In the genomic region with DNA sequence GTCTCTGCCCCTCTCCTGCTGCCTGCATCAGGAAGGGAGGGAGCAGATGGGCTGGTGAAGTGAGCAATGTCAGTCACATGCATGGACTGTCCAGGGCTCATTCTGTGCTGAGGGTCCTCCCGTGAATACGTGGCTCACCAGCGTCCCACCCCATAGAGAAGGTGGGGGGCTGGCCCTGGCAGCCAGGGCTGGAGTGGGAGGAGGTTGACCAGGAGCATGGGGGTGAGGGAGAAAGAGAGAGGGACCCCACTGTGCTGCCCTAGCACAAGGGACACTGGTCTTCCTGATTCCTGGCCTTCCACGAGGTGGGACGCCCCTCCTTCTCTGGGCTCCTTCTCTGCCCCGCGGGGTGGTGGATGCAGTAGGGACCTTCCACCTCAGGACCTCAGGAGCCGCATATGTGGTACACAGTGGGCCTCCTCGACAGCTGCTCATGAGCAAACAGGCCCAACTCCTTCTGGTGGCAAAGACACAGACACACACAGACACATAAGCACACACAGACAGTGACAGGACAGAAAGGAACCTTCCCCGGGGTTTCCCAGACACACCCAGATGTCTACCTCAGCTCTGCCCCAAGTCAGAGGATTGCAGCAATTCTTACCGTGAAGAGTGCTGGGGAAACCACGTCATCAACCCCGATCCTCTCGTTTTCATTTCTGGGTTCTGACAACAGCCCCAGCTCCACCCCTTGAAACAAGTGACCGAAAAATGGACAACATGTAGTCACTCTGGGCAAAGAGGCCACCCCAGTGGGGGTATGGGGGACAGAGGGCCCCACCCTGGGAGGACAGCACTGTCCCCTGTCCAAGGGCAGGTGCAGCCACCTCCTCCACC, we compare ENCODE assay signal across 8 cellular contexts. TPM values are rescaled to one million over a fixed set of nuclear protein-coding genes. Genes with fewer than 3 reads are reported as not detected.
DNase-seq lines count a peak whose midpoint lies in the region; ATAC-seq, FAIRE-seq and TF ChIP-seq lines count a peak whose summit lies in the region.

No MANE protein-coding gene starts in this region.

- DNase-seq in GM12892 (ENCODE audit: insufficient read length) (peak; percentile 87), SIG-M5 (lab: John Stamatoyannopoulos, UW) (peak; percentile 11), NCI-H1417 (lab: John Stamatoyannopoulos, UW) (no peak), mucosa of gallbladder (ENCODE audit: low spot score) (no peak)
- DNase-seq in stimulated activated CD8-positive, alpha-beta memory T cell treated with anti-CD3 and anti-CD28 coated beads, Interleukin-12 subunit alpha, Interleukin-12 subunit beta, amount 100 ng/mL, for 24 hours (ENCODE audit: extremely low read depth) = peak; percentile 43

- peak; percentile 99 for FAIRE-seq in GM12892 (lab: Jason Lieb, UNC)

- peaks cover 42% of the 10 kb centered on the region for H3K27me3 Mint-ChIP-seq in dendritic cell treated with granulocyte-macrophage colony-stimulating factor and Interleukin-4, amounts not matched to agents 40 ng/mL and 50 ng/mL, for 4 days

- H3K27ac Mint-ChIP-seq in dendritic cell treated with granulocyte-macrophage colony-stimulating factor and Interleukin-4, amounts not matched to agents 40 ng/mL and 50 ng/mL, for 4 days = peak overlapping the region; percentile 87

- no peaks in the 10 kb centered on the region for H3K36me3 Mint-ChIP-seq in dendritic cell treated with granulocyte-macrophage colony-stimulating factor and Interleukin-4, amounts not matched to agents 40 ng/mL and 50 ng/mL, for 4 days (ENCODE audit: low read depth)

- intact Hi-C loops in dendritic cell treated with granulocyte-macrophage colony-stimulating factor and Interleukin-4, amounts not matched to agents 40 ng/mL and 50 ng/mL, for 4 days (cut with micrococcal nuclease) = loop anchor here (2.0 kb wide), 1 partner anchor 13 kb away; no protein-coding TSS in a partner anchor

- peaks cover 90% of the 10 kb centered on the region for H3K4me1 Mint-ChIP-seq in dendritic cell treated with granulocyte-macrophage colony-stimulating factor and Interleukin-4, amounts not matched to agents 40 ng/mL and 50 ng/mL, for 4 days (ENCODE audit: low read depth)

- ATAC-seq in HG02623 (IDR thresholded peaks at IDR 0.05; ENCODE audit: unreplicated experiment) (peak; percentile 76), GM18873 (IDR thresholded peaks at IDR 0.05; ENCODE audit: low FRiP score, unreplicated experiment) (no peak)

- no peaks in the 10 kb centered on the region for H3K9me3 Mint-ChIP-seq in dendritic cell treated with granulocyte-macrophage colony-stimulating factor and Interleukin-4, amounts not matched to agents 40 ng/mL and 50 ng/mL, for 4 days

- H3K4me3 Mint-ChIP-seq in dendritic cell treated with granulocyte-macrophage colony-stimulating factor and Interleukin-4, amounts not matched to agents 40 ng/mL and 50 ng/mL, for 4 days = no peak overlapping the region

- TF ChIP-seq POLR2A in GM12892 (IDR thresholded peaks at IDR 0.05; ENCODE audit: low read depth, low read length) = peak; percentile 46; the same call in 1 of the 2 replicates

RNA-seq across cellular contexts. Expression of a gene that starts 3.6 kb away (rescaled TPM):
- polyA plus RNA-seq in GM12892 (2012; ENCODE audit: missing spikeins) = not detected
- total RNA-seq in mucosa of gallbladder = not detected

RNA-seq across cellular contexts. Expression of a gene that starts 28.4 kb away (rescaled TPM):
- polyA plus RNA-seq in GM12892 (2012; ENCODE audit: missing spikeins) = 21.6 TPM
- total RNA-seq in mucosa of gallbladder = 1.8 TPM

Comparison
In these comparisons a context has a peak if more than half of its experiments do, and no peak if none do; other contexts are left out.
1. DNase-seq: peak in GM12892 (single experiment), SIG-M5 (single experiment) and stimulated activated CD8-positive, alpha-beta memory T cell treated with anti-CD3 and anti-CD28 coated beads, Interleukin-12 subunit alpha, Interleukin-12 subunit beta, amount 100 ng/mL, for 24 hours (single experiment); none in NCI-H1417 (0 of 3) and mucosa of gallbladder (single experiment).